ENCODE assay signal across 8 cellular contexts in genomic region chr11:66311965-66312548, GRCh38. TPM values are rescaled to one million over a fixed set of nuclear protein-coding genes. Genes with fewer than 3 reads are reported as not detected.
DNase-seq lines count a peak whose midpoint lies in the region; ATAC-seq, FAIRE-seq and TF ChIP-seq lines count a peak whose summit lies in the region.

No MANE protein-coding gene starts in this region.

- peaks cover 33% of the 10 kb centered on the region for H3K4me1 Mint-ChIP-seq in activated naive CD8-positive, alpha-beta T cell (ENCODE audit: low read depth)

- H3K9me3 ChIP-seq in pancreas (no peaks in the 10 kb centered on the region), thyroid gland (no peaks in the 10 kb centered on the region)

- TF ChIP-seq CTCF in GM10266 (IDR thresholded peaks at IDR 0.05; ENCODE audit: control insufficient read depth, insufficient read depth, low read depth, missing control alignments) (no peak), pancreas (IDR thresholded peaks at IDR 0.05) (peak; percentile 4 to 79 (median 26)), thyroid gland (IDR thresholded peaks at IDR 0.05) (peak; percentile 42 to 89 (median 78))

- H3K36me3 Mint-ChIP-seq in activated naive CD8-positive, alpha-beta T cell = peaks cover 2% of the 10 kb centered on the region

- H3K4me3 Mint-ChIP-seq in activated naive CD8-positive, alpha-beta T cell = peak overlapping the region; percentile 95

- peak; percentile 96 for DNase-seq in GM10266 (ENCODE audit: extremely low spot score)
- DNase-seq in NCI-H1092 (lab: John Stamatoyannopoulos, UW) = peak; percentile 90
- DNase-seq in Right ventricle myocardium inferior (ENCODE audit: missing footprints) = peak; percentile 95
- DNase-seq in pancreas = peak; percentile 84 to 95 (median 92)
- DNase-seq in thyroid gland = peak; percentile 87 to 93

- H3K4me1 ChIP-seq in pancreas (no peaks in the 10 kb centered on the region), thyroid gland (peaks cover 6 to 17% of the 10 kb centered on the region in 2 donors)

- H3K27me3 Mint-ChIP-seq in activated naive CD8-positive, alpha-beta T cell = peaks cover 1% of the 10 kb centered on the region

- H3K27ac Mint-ChIP-seq in activated naive CD8-positive, alpha-beta T cell = peak overlapping the region; percentile 98

- WGBS in pancreas, 2 donors = 0% methylated on average over 43 to 44 of the region's 44 CpGs
- WGBS in thyroid gland, 2 donors = 1% methylated on average over 21 to 25 of the region's 44 CpGs

- intact Hi-C loops in Right ventricle myocardium inferior (cut with DNase I) (loop anchor here (1.0 to 5.0 kb wide), 3 partner anchors 16 to 77 kb away; partner anchors contain the start of genes B4GAT1 and BRMS1), pancreas (cut with DNase I) (no loop called here), thyroid gland (cut with DNase I) (no loop called here)

- H3K4me3 ChIP-seq in pancreas = peak overlapping the region; percentile 29 to 55 (median 36)
- H3K4me3 ChIP-seq in thyroid gland (replicated peaks in 1 of 3) = peak overlapping the region in 2 of 3 donors; percentile 11 to 21

- FAIRE-seq in pancreas (lab: Jason Lieb, UNC) = no peak

- no peaks in the 10 kb centered on the region for H3K9me3 Mint-ChIP-seq in activated naive CD8-positive, alpha-beta T cell (ENCODE audit: low read depth)

- TF ChIP-seq POLR2A in thyroid gland (IDR thresholded peaks at IDR 0.05) = peak in 1 of 2 donors; percentile 60

- ATAC-seq in HG02623 (IDR thresholded peaks at IDR 0.05; ENCODE audit: unreplicated experiment) (peak; percentile 50), SK-N-SH treated with all-trans-retinoic acid at 6 μM for 48 hours (peak; percentile 78), Right ventricle myocardium inferior (peak; percentile 80), pancreas (peak; percentile 79 to 89 (median 84))

- H3K27me3 ChIP-seq in pancreas (no peaks in the 10 kb centered on the region), thyroid gland (peaks cover 3% of the 10 kb centered on the region)

- peak overlapping the region; percentile 71 to 87 (median 80) for H3K27ac ChIP-seq in pancreas
- peak overlapping the region; percentile 52 to 76 (median 73) for H3K27ac ChIP-seq in thyroid gland

- H3K36me3 ChIP-seq in pancreas = no peaks in the 10 kb centered on the region
- no peaks in the 10 kb centered on the region for H3K36me3 ChIP-seq in thyroid gland

TF ChIP-seq in SK-N-SH treated with all-trans-retinoic acid at 6 μM for 48 hours, 23 proteins besides CTCF, POLR2A, EP300 and RAD21:
- TF ChIP-seq ZNF565 (CRISPR knock-in tag; conservative IDR thresholded peaks at IDR 0.05; ENCODE audit: low read depth) = no peak
- TF ChIP-seq ISL1 (CRISPR knock-in tag; IDR thresholded peaks at IDR 0.05) = no peak
- no peak for TF ChIP-seq ZNF70 (CRISPR knock-in tag; IDR thresholded peaks at IDR 0.05)
- TF ChIP-seq PATZ1 (CRISPR knock-in tag; IDR thresholded peaks at IDR 0.05; ENCODE audit: borderline replicate concordance) = peak; percentile 46; the same call in 1 of the 2 replicates
- TF ChIP-seq SNAI2 (CRISPR knock-in tag; IDR thresholded peaks at IDR 0.05) = no peak
- TF ChIP-seq CSRNP3 (CRISPR knock-in tag; IDR thresholded peaks at IDR 0.05) = no peak
- TF ChIP-seq RARB (CRISPR knock-in tag; IDR thresholded peaks at IDR 0.05) = no peak
- no peak for TF ChIP-seq ZNF8 (CRISPR knock-in tag; IDR thresholded peaks at IDR 0.05)
- no peak for TF ChIP-seq ESRRG (CRISPR knock-in tag; IDR thresholded peaks at IDR 0.05)
- 0 out of 2 replicates have a peak, but pooled peaks have one; percentile 17 for TF ChIP-seq TCF4 (CRISPR knock-in tag; IDR thresholded peaks at IDR 0.05; ENCODE audit: borderline replicate concordance)
- TF ChIP-seq GLIS3 (CRISPR knock-in tag; IDR thresholded peaks at IDR 0.05) = no peak
- TF ChIP-seq TOX (CRISPR knock-in tag; IDR thresholded peaks at IDR 0.05; ENCODE audit: borderline replicate concordance) = no peak
TF ChIP-seq in SK-N-SH treated with all-trans-retinoic acid at 6 μM for 48 hours: peak in this region for 2.

RNA-seq across cellular contexts. Expression of gene CD248, which starts 4.8 kb away (rescaled TPM):
- 26.7 TPM for total RNA-seq in Right ventricle myocardium inferior
- 10 to 100 TPM in 3 of 6 donors, 1 to 10 TPM in 3; 1.2 to 17.7 (median 7.5) TPM for total RNA-seq in pancreas
- polyA plus RNA-seq in pancreas = 1 to 10 TPM; 2.5 to 4.0 TPM
- total RNA-seq in thyroid gland = 10 to 100 TPM in 1 of 4 donors, 1 to 10 TPM in 3; 4.6 to 24.8 (median 6.6) TPM

RNA-seq across cellular contexts. Expression of gene TMEM151A, which starts 20.4 kb away (rescaled TPM):
- total RNA-seq in Right ventricle myocardium inferior (0.14 TPM), pancreas (under 1 TPM; 0.49 to 0.79 (median 0.72) TPM), thyroid gland (1 to 10 TPM in 1 of 4 donors, under 1 TPM in 2, not detected in 1; 0.20 to 1.1 (median 0.22) TPM)
- 1 to 10 TPM; 1.6 to 4.4 TPM for polyA plus RNA-seq in pancreas

RNA-seq across cellular contexts. Expression of gene YIF1A, which starts 23.1 kb away (rescaled TPM):
- total RNA-seq in Right ventricle myocardium inferior = 48.7 TPM
- 10 to 100 TPM; 39.7 to 64.9 (median 49.1) TPM for total RNA-seq in pancreas
- polyA plus RNA-seq in pancreas = 100 to 1,000 TPM in 1 of 2 donors, 10 to 100 TPM in 1; 82.7 to 112 TPM
- total RNA-seq in thyroid gland = 100 to 1,000 TPM in 3 of 4 donors, 10 to 100 TPM in 1; 77.7 to 168 (median 118) TPM

RNA-seq across cellular contexts. Expression of gene RIN1, which starts 24.2 kb away (rescaled TPM):
- 1.6 TPM for total RNA-seq in Right ventricle myocardium inferior
- 1 to 10 TPM; 2.7 to 5.0 (median 4.1) TPM for total RNA-seq in pancreas
- polyA plus RNA-seq in pancreas = 10 to 100 TPM in 1 of 2 donors, 1 to 10 TPM in 1; 9.2 to 15.7 TPM
- total RNA-seq in thyroid gland = 1 to 10 TPM; 1.3 to 7.9 (median 2.2) TPM

RNA-seq across cellular contexts. Expression of gene BRMS1, which starts 32.8 kb away (rescaled TPM):
- 14.6 TPM for total RNA-seq in Right ventricle myocardium inferior
- 10 to 100 TPM; 14.3 to 22.0 (median 19.7) TPM for total RNA-seq in pancreas
- 10 to 100 TPM; 46.9 to 65.0 TPM for polyA plus RNA-seq in pancreas
- 10 to 100 TPM; 41.4 to 64.4 (median 53.8) TPM for total RNA-seq in thyroid gland

Comparison
In these comparisons a context has a peak if more than half of its experiments do, and no peak if none do; other contexts are left out.
1. Peak in every context shown above with its lines: DNase-seq, ATAC-seq, H3K4me3 ChIP-seq and H3K27ac ChIP-seq.